ENCODE assay signal across 17 cellular contexts in genomic region chr2:66235408-66235807, GRCh38.
A peak's percentile ranks its signal among the peaks of the same experiment; 100 is the strongest.
DNase-seq lines count a peak whose midpoint lies in the region; ATAC-seq and TF ChIP-seq lines count a peak whose summit lies in the region.
"Had no signal": no experiment of that assay in that cellular context is flagged by ENCODE, and none has a peak within 500 bp of the region (broad histone marks: within the 10 kb centered on the region; RNA-seq: fewer than 3 reads in every experiment).

No MANE protein-coding gene starts in this region.

- H3K4me1 Mint-ChIP-seq in Calu3 (ENCODE audit: low read depth, unreplicated experiment) = no peaks in the 10 kb centered on the region
- H3K4me1 Mint-ChIP-seq: B cell had no signal

- no peaks in the 10 kb centered on the region for H3K9me2 ChIP-seq in hepatocyte (replicated peaks; ENCODE audit: insufficient read depth)

- BruUV-seq in Calu3 (replicated peaks; lab: Mats Ljungman, UMichigan) = no TSS peak

- no peaks in the 10 kb centered on the region for H3K9me3 Mint-ChIP-seq in Calu3 (ENCODE audit: low read depth, unreplicated experiment)
- H3K9me3 Mint-ChIP-seq: H9 had no signal

- H3K27me3 Mint-ChIP-seq in Calu3 (ENCODE audit: unreplicated experiment) = peaks cover 23% of the 10 kb centered on the region
- H3K27me3 Mint-ChIP-seq: B cell; CD4-positive, alpha-beta T cell had no signal

- no peaks in the 10 kb centered on the region for H3K9me3 ChIP-seq in BLaER1 treated with 17β-estradiol and CSF1 and Interleukin-3, amounts not matched to agents 10 nM and 100 nM (replicated peaks in 1 of 11)
- H3K9me3 ChIP-seq in hepatocyte (ENCODE audit: low read depth) (no peaks in the 10 kb centered on the region), thyroid gland (no peaks in the 10 kb centered on the region)
- H3K9me3 ChIP-seq: Caco-2 had no signal

- H4K20me1 ChIP-seq in BLaER1 treated with 17β-estradiol and CSF1 and Interleukin-3, amounts not matched to agents 10 nM and 100 nM = no peaks in the 10 kb centered on the region
- no peaks in the 10 kb centered on the region for H4K20me1 ChIP-seq in hepatocyte (ENCODE audit: insufficient read depth, poor library complexity, severe bottlenecking)

- TF ChIP-seq CTCF in hepatocyte (IDR thresholded peaks at IDR 0.05; ENCODE audit: poor library complexity) (no peak), thyroid gland (IDR thresholded peaks at IDR 0.05) (no peak), Calu3 (IDR thresholded peaks at IDR 0.05; ENCODE audit: unreplicated experiment) (no peak)

- no peak overlapping the region for H3K4me3 ChIP-seq in BLaER1 treated with 17β-estradiol and CSF1 and Interleukin-3, amounts not matched to agents 10 nM and 100 nM
- H3K4me3 ChIP-seq in hepatocyte (no peak overlapping the region), thyroid gland (replicated peaks in 1 of 3) (no peak overlapping the region)
- H3K4me3 ChIP-seq: GM12878 had no signal

- 0 out of 22 replicates have a peak overlapping the region, but pooled peaks of 1 of the 11 experiments have one; percentile 5 for H3K27ac ChIP-seq in BLaER1 treated with 17β-estradiol and CSF1 and Interleukin-3, amounts not matched to agents 10 nM and 100 nM
- peak overlapping the region; percentile 91 for H3K27ac ChIP-seq in hepatocyte
- H3K27ac ChIP-seq in thyroid gland = peak overlapping the region in 2 of 3 donors; percentile 81 to 98
- H3K27ac ChIP-seq: C4-2B had no signal

- H2AFZ ChIP-seq in hepatocyte = no peak overlapping the region

- no peaks in the 10 kb centered on the region for H3K36me3 Mint-ChIP-seq in Calu3 (ENCODE audit: insufficient read depth, unreplicated experiment)

- 60% methylated on average over 7 of the region's 7 CpGs for WGBS in hepatocyte (ENCODE audit: low lambda C conversion rate, missing lambda C conversion rate)
- WGBS in thyroid gland, 2 donors = 72% methylated on average over 7 of the region's 7 CpGs

- no peak for TF ChIP-seq POLR2A in thyroid gland (IDR thresholded peaks at IDR 0.05)

- peak overlapping the region in 7 of 11 experiments; percentile 53 to 67 (median 64); a peak in 11 of 22 replicates for H3K4me2 ChIP-seq in BLaER1 treated with 17β-estradiol and CSF1 and Interleukin-3, amounts not matched to agents 10 nM and 100 nM
- H3K4me2 ChIP-seq in hepatocyte = no peak overlapping the region

- peaks cover 0 to 35% (median 30%) of the 10 kb centered on the region in 10 experiments; a peak in 16 of 20 replicates for H3K4me1 ChIP-seq in BLaER1 treated with 17β-estradiol and CSF1 and Interleukin-3, amounts not matched to agents 10 nM and 100 nM
- H3K4me1 ChIP-seq in hepatocyte (ENCODE audit: insufficient read depth) (peaks cover 4% of the 10 kb centered on the region), thyroid gland (peaks cover 13 to 31% of the 10 kb centered on the region in 2 donors)
- H3K4me1 ChIP-seq: Caco-2 had no signal

- H3K79me2 ChIP-seq in hepatocyte = no peaks in the 10 kb centered on the region

- no peak overlapping the region for H3K9ac ChIP-seq in BLaER1 treated with 17β-estradiol and CSF1 and Interleukin-3, amounts not matched to agents 10 nM and 100 nM

- ATAC-seq in Right ventricle myocardium superior (ENCODE audit: poor library complexity) (peak; percentile 69), HG03095 (IDR thresholded peaks at IDR 0.05; ENCODE audit: unreplicated experiment) (no peak)
- ATAC-seq: GM12878 had no signal

- H3K4me3 Mint-ChIP-seq in Calu3 (ENCODE audit: low read depth, unreplicated experiment) = no peak overlapping the region
- H3K4me3 Mint-ChIP-seq: B cell; CD4-positive, alpha-beta T cell; H9 had no signal

- no peak overlapping the region for H3K27ac Mint-ChIP-seq in Calu3 (ENCODE audit: unreplicated experiment)
- H3K27ac Mint-ChIP-seq: B cell; CD4-positive, alpha-beta T cell; H9 had no signal

- CTCF ChIA-PET in Calu3 (lab: Charles Lee) = interaction anchor here (0.6 kb wide), 1 partner anchor 30 kb away, joined by 13 read pairs; no protein-coding TSS in a partner anchor

- intact Hi-C loops in Right ventricle myocardium superior (cut with DNase I) (no loop called here), cardiac septum (cut with DNase I) (no loop called here), thyroid gland (cut with DNase I) (no loop called here), Calu3 (cut with micrococcal nuclease; ENCODE audit: unreplicated experiment) (no loop called here)

- H3K27me3 ChIP-seq in BLaER1 treated with 17β-estradiol and CSF1 and Interleukin-3, amounts not matched to agents 10 nM and 100 nM = no peaks in the 10 kb centered on the region
- H3K27me3 ChIP-seq in hepatocyte (no peaks in the 10 kb centered on the region), thyroid gland (no peaks in the 10 kb centered on the region)

- DNase-seq in Right ventricle myocardium superior (no peak), cardiac septum (ENCODE audit: low spot score) (no peak), hepatocyte (ENCODE audit: low spot score) (peak; percentile 7), thyroid gland (no peak), islet precursor cell (no peak), Calu3 (no peak)
- DNase-seq: 8988T; Caco-2; CD4-positive, alpha-beta T cell; DMS153; EL; H9 had no signal

- H3K36me3 ChIP-seq in BLaER1 treated with 17β-estradiol and CSF1 and Interleukin-3, amounts not matched to agents 10 nM and 100 nM = no peaks in the 10 kb centered on the region
- H3K36me3 ChIP-seq in hepatocyte (replicated peaks; ENCODE audit: insufficient read depth, low read depth) (no peaks in the 10 kb centered on the region), thyroid gland (no peaks in the 10 kb centered on the region)
